In genomic region chr2:27085062-27085669, GRCh38 we compare ENCODE assay signal across 1 cellular context.
TF ChIP-seq lines count a peak whose summit lies in the region.

No MANE protein-coding gene starts in this region.

TF ChIP-seq in K562, 482 proteins besides CTCF, POLR2A, EP300 and RAD21:
- TF ChIP-seq ZNF589 (CRISPR knock-in tag; IDR thresholded peaks at IDR 0.05; ENCODE audit: low read depth) (0 out of 2 replicates have a peak, but pooled peaks have one; percentile 22), PHF8 (IDR thresholded peaks at IDR 0.05; ENCODE audit: borderline replicate concordance, low read length) (no peak), EP400 (IDR thresholded peaks at IDR 0.05) (no peak), VEZF1 (CRISPR knock-in tag; IDR thresholded peaks at IDR 0.05) (peak; percentile 89; the same call in 1 of the 2 replicates), ZEB2 (IDR thresholded peaks at IDR 0.05) (no peak), PPARD (CRISPR knock-in tag; IDR thresholded peaks at IDR 0.05) (no peak), SIN3A (IDR thresholded peaks at IDR 0.05; ENCODE audit: borderline replicate concordance in 2 of 2, control insufficient read depth in 1 of 2, low read depth in 2 of 2, low read length in 2 of 2) (no peak), RBBP5 (IDR thresholded peaks at IDR 0.05; ENCODE audit: borderline replicate concordance, insufficient read depth, low read length, poor library complexity, severe bottlenecking) (peak; percentile 3), KHSRP (IDR thresholded peaks at IDR 0.05) (no peak), ZNF24 (IDR thresholded peaks at IDR 0.05) (peak; percentile 92), BCLAF1 (IDR thresholded peaks at IDR 0.05; ENCODE audit: borderline replicate concordance in 1 of 2, control insufficient read depth in 1 of 2, low read depth in 2 of 2, low read length in 1 of 2) (no peak), ZNF146 (CRISPR knock-in tag; IDR thresholded peaks at IDR 0.05; ENCODE audit: unreplicated experiment) (no peak)
